ENCODE assay signal across 11 cellular contexts in genomic region chr12:1130164-1130563, GRCh38.
DNase-seq lines count a peak whose midpoint lies in the region; ATAC-seq, FAIRE-seq and TF ChIP-seq lines count a peak whose summit lies in the region.
"Had no signal": no experiment of that assay in that cellular context is flagged by ENCODE, and none has a peak within 500 bp of the region (broad histone marks: within the 10 kb centered on the region; RNA-seq: fewer than 3 reads in every experiment).

No MANE protein-coding gene starts in this region.

- H3K9me3 ChIP-seq in HCT116 (ENCODE audit: control insufficient read depth in 1 of 2, insufficient read depth in 1 of 2, low read depth in 1 of 2, low read length in 2 of 2), result no peaks in the 10 kb centered on the region
- H3K9me3 ChIP-seq in endothelial cell of umbilical vein (replicated peaks; ENCODE audit: control insufficient read depth, insufficient read depth, low read length), result no peaks in the 10 kb centered on the region

- H3K4me1 ChIP-seq in HCT116 (ENCODE audit: control insufficient read depth in 1 of 2, insufficient read depth in 2 of 2, low read length in 2 of 2), result peaks cover 27 to 31% of the 10 kb centered on the region in 2 experiments
- peaks cover 8% of the 10 kb centered on the region for H3K4me1 ChIP-seq in endothelial cell of umbilical vein (ENCODE audit: control insufficient read depth, extremely low read depth, insufficient read depth, low read length)

- BruUV-seq in HCT116 (replicated peaks; lab: Mats Ljungman, UMichigan) (no TSS peak), endothelial cell of umbilical vein (replicated peaks; lab: Mats Ljungman, UMichigan) (no TSS peak)

- H2AFZ ChIP-seq in HCT116 (ENCODE audit: low read depth, low read length, poor library complexity, severe bottlenecking) (no peak overlapping the region), endothelial cell of umbilical vein (ENCODE audit: low read depth, low read length) (no peak overlapping the region)

- H3K9me1 ChIP-seq in endothelial cell of umbilical vein (replicated peaks; ENCODE audit: control insufficient read depth, extremely low read depth, insufficient read depth, low read length), result no peaks in the 10 kb centered on the region

- ATAC-seq in HCT116, result peak; percentile 92
- ATAC-seq in HG03045 (IDR thresholded peaks at IDR 0.05; ENCODE audit: unreplicated experiment), result no peak

- H3K9me2 ChIP-seq in HCT116 (ENCODE audit: insufficient read depth), result no peaks in the 10 kb centered on the region

- CTCF ChIA-PET in HCT116 (lab: Charles Lee) (interaction anchor here (1.1 to 4.4 kb wide), 3 partner anchors 12 to 453 kb away, joined by 5 to 40 read pairs (median 6); no protein-coding TSS in a partner anchor), endothelial cell of umbilical vein (lab: Charles Lee) (interaction anchor here (0.9 to 3.9 kb wide), 14 partner anchors 10 to 475 kb away, joined by 3 to 41 read pairs (median 4); partner anchors contain the start of gene RAD52)

- H3K79me2 ChIP-seq in HCT116 (ENCODE audit: insufficient read depth, low read length) (no peaks in the 10 kb centered on the region), endothelial cell of umbilical vein (ENCODE audit: control insufficient read depth, insufficient read depth, low read length) (no peaks in the 10 kb centered on the region)

- peak; percentile 78 for FAIRE-seq in endothelial cell of umbilical vein (lab: Jason Lieb, UNC)
- FAIRE-seq: H1 had no signal

- H3K4me2 ChIP-seq in HCT116 (ENCODE audit: low read length) (peak overlapping the region; percentile 69), endothelial cell of umbilical vein (ENCODE audit: insufficient read depth, low read length) (no peak overlapping the region)

- DNase-seq in HCT116 (ENCODE audit: low read depth, low spot score), result peak; percentile 78
- DNase-seq in NCI-H69 (lab: John Stamatoyannopoulos, UW), result peak; percentile 20
- DNase-seq in endothelial cell of umbilical vein (ENCODE audit: low read depth, low spot score), result peak; percentile 72
- peak; percentile 62 for DNase-seq in renal cortical epithelial cell (ENCODE audit: low read depth)
- DNase-seq in activated CD4-positive, CD25-positive, alpha-beta regulatory T cell treated with anti-CD3 and anti-CD28 coated beads, Interleukin-2, amount 50 U/mL, for 72 hours, result no peak
- DNase-seq in germinal center (ENCODE audit: low spot score), result no peak
- DNase-seq in dedifferentiated amniotic fluid mesenchymal stem cell (ENCODE audit: extremely low spot score), result no peak
- DNase-seq: activated CD8-positive, alpha-beta memory T cell treated with anti-CD3 and anti-CD28 coated beads, Interleukin-2, amount 50 U/mL, for 48 hours; naive thymus-derived CD8-positive, alpha-beta T cell had no signal

- peak overlapping the region; percentile 3; the same call in 1 of the 2 replicates for H3K9ac ChIP-seq in HCT116 (ENCODE audit: low read length)
- no peak overlapping the region for H3K9ac ChIP-seq in endothelial cell of umbilical vein (replicated peaks; ENCODE audit: extremely low read depth, insufficient read depth, low read length)

- no peaks in the 10 kb centered on the region for H3K36me3 ChIP-seq in HCT116 (ENCODE audit: control insufficient read depth in 1 of 2, insufficient read depth in 2 of 2, low read length in 2 of 2)
- no peaks in the 10 kb centered on the region for H3K36me3 ChIP-seq in endothelial cell of umbilical vein (ENCODE audit: control insufficient read depth in 2 of 2, extremely low read depth in 1 of 2, insufficient read depth in 2 of 2, low read length in 2 of 2)

- H3K27ac ChIP-seq in HCT116 (ENCODE audit: low read depth, low read length) (peak overlapping the region; percentile 51), endothelial cell of umbilical vein (ENCODE audit: insufficient read depth, low read depth, low read length) (no peak overlapping the region)

- RAD21 ChIA-PET in HCT116 (lab: Charles Lee; ENCODE audit: low non-redundant PET in 1 of 2, low total read pairs in 2 of 2, uncharacterized antibody in 2 of 2, unreplicated experiment in 2 of 2), result interaction anchor here in 1 of 2 experiments (1.2 kb wide), 1 partner anchor 12 kb away, joined by 3 read pairs; no protein-coding TSS in a partner anchor

- intact Hi-C loops in HCT116 (cut with micrococcal nuclease) (no loop called here), endothelial cell of umbilical vein (cut with micrococcal nuclease) (loop anchor here (1.0 to 5.0 kb wide), 2 partner anchors 42 to 87 kb away; no protein-coding TSS in a partner anchor)

- dilution Hi-C loops in endothelial cell of umbilical vein (cut with MboI; ENCODE audit: extremely low pct_ligation_motif_present, low sequenced_read_pairs), result no loop called here

- H3K4me3 ChIP-seq in HCT116 (replicated peaks in 1 of 2; ENCODE audit: low read depth in 1 of 2, low read length in 2 of 2), result peak overlapping the region in 1 of 2 experiments; percentile 3; a peak in 1 of 4 replicates
- H3K4me3 ChIP-seq in endothelial cell of umbilical vein (replicated peaks in 1 of 3; ENCODE audit: insufficient read depth in 1 of 3, low read depth in 1 of 3, low read length in 3 of 3), result no peak overlapping the region

- POLR2A ChIA-PET in HCT116 (lab: Charles Lee) (no interaction called here), endothelial cell of umbilical vein (lab: Charles Lee) (no interaction called here)

- H4K20me1 ChIP-seq in HCT116 (ENCODE audit: insufficient read depth) (no peaks in the 10 kb centered on the region), endothelial cell of umbilical vein (replicated peaks; ENCODE audit: control insufficient read depth, extremely low read depth, insufficient read depth, low read length) (peaks cover 3% of the 10 kb centered on the region)

- peak; percentile 16; the same call in 1 of the 2 replicates for TF ChIP-seq RAD21 in HCT116 (IDR thresholded peaks at IDR 0.05; ENCODE audit: low read depth)

- TF ChIP-seq POLR2A in HCT116 (IDR thresholded peaks at IDR 0.05; ENCODE audit: borderline replicate concordance, extremely low read depth, insufficient read depth, insufficient read length) (no peak), endothelial cell of umbilical vein (IDR thresholded peaks at IDR 0.05; ENCODE audit: low read depth, low read length) (no peak)

- TF ChIP-seq CTCF in HCT116 (IDR thresholded peaks at IDR 0.05 in 2 of 3, conservative IDR thresholded peaks at IDR 0.05 in 1 of 3; ENCODE audit: borderline replicate concordance in 1 of 3, insufficient read depth in 1 of 3, low read depth in 2 of 3, low read length in 2 of 3) (no peak), endothelial cell of umbilical vein (IDR thresholded peaks at IDR 0.05; ENCODE audit: extremely low read depth in 1 of 2, insufficient read depth in 1 of 2, low read depth in 1 of 2, low read length in 2 of 2) (no peak)

- no peaks in the 10 kb centered on the region for H3K27me3 ChIP-seq in HCT116 (ENCODE audit: insufficient read depth, low read length)
- no peaks in the 10 kb centered on the region for H3K27me3 ChIP-seq in endothelial cell of umbilical vein (ENCODE audit: control insufficient read depth in 2 of 2, insufficient read depth in 2 of 2, low read length in 2 of 2)

TF ChIP-seq in HCT116, 20 proteins besides CTCF, POLR2A, EP300 and RAD21:
- TF ChIP-seq CEBPB (IDR thresholded peaks at IDR 0.05; ENCODE audit: low read depth) (no peak), SRF (IDR thresholded peaks at IDR 0.05; ENCODE audit: low read depth) (no peak), ZNF274 (IDR thresholded peaks at IDR 0.05; ENCODE audit: low read depth, low read length) (no peak), EGR1 (IDR thresholded peaks at IDR 0.05; ENCODE audit: low read depth) (no peak), MAX (IDR thresholded peaks at IDR 0.05) (0 out of 2 replicates have a peak, but pooled peaks have one; percentile 32), SP1 (IDR thresholded peaks at IDR 0.05; ENCODE audit: low read depth) (peak; percentile 49), CBX3 (IDR thresholded peaks at IDR 0.05; ENCODE audit: low read depth) (peak; percentile 56; the same call in 1 of the 2 replicates), SIN3A (IDR thresholded peaks at IDR 0.05; ENCODE audit: low read depth) (0 out of 2 replicates have a peak, but pooled peaks have one; percentile 19), FOSL1 (IDR thresholded peaks at IDR 0.05; ENCODE audit: low read depth) (peak; percentile 44; the same call in 1 of the 2 replicates), POLR2AphosphoS5 (IDR thresholded peaks at IDR 0.05; ENCODE audit: low read depth, low read length) (0 out of 2 replicates have a peak, but pooled peaks have one; percentile 20), JUND (IDR thresholded peaks at IDR 0.05) (peak; percentile 67)
TF ChIP-seq in HCT116: peak in this region for 7.

TF ChIP-seq in endothelial cell of umbilical vein, 7 proteins besides CTCF, POLR2A, EP300 and RAD21:
- TF ChIP-seq JUN (IDR thresholded peaks at IDR 0.05; ENCODE audit: borderline replicate concordance, insufficient read depth, insufficient read length, low read depth), result peak; percentile 19
- peak; percentile 6 for TF ChIP-seq FOS (IDR thresholded peaks at IDR 0.05; ENCODE audit: borderline replicate concordance, insufficient read depth, low read length)
- TF ChIP-seq GATA2 (IDR thresholded peaks at IDR 0.05; ENCODE audit: insufficient read depth, insufficient read length, low read depth, low read length), result peak; percentile 56
- TF ChIP-seq EZH2 (IDR thresholded peaks at IDR 0.05; ENCODE audit: borderline replicate concordance, low read depth, low read length, severe bottlenecking), result no peak

Comparison
In these comparisons a context has a peak if more than half of its experiments do, and no peak if none do; other contexts are left out.
1. DNase-seq: peak in HCT116 (single experiment), NCI-H69 (single experiment), endothelial cell of umbilical vein (single experiment) and renal cortical epithelial cell (single experiment); none in activated CD4-positive, CD25-positive, alpha-beta regulatory T cell treated with anti-CD3 and anti-CD28 coated beads, Interleukin-2, amount 50 U/mL, for 72 hours (single experiment), germinal center (single experiment) and dedifferentiated amniotic fluid mesenchymal stem cell (single experiment).